In genomic region chr19:15550847-15551182, GRCh38 we compare ENCODE assay signal across 8 cellular contexts. TPM values are rescaled to one million over a fixed set of nuclear protein-coding genes. Genes with fewer than 3 reads are reported as not detected.
DNase-seq lines count a peak whose midpoint lies in the region; ATAC-seq, FAIRE-seq and TF ChIP-seq lines count a peak whose summit lies in the region.

No MANE protein-coding gene starts in this region.

- DNase-seq in BE2C (no peak), GM23338 (ENCODE audit: low spot score) (peak; percentile 27), naive B cell (no peak), GM12891 (ENCODE audit: insufficient read length, low spot score) (no peak), left lobe of liver (ENCODE audit: low spot score) (no peak), hepatic stellate cell (ENCODE audit: low spot score) (no peak)

- H3K36me3 ChIP-seq in BE2C, result no peaks in the 10 kb centered on the region
- H3K36me3 ChIP-seq in GM23338 (ENCODE audit: insufficient read depth), result no peaks in the 10 kb centered on the region

- ATAC-seq in GM23338 (peak; percentile 18), naive B cell (ENCODE audit: low read depth in 2 of 2) (no peak), left lobe of liver (no peak), HG03378 (IDR thresholded peaks at IDR 0.05; ENCODE audit: unreplicated experiment) (no peak)

- no peak overlapping the region for H3K27ac ChIP-seq in GM23338 (ENCODE audit: low read depth)

- H3K27me3 Mint-ChIP-seq in GM23338 (ENCODE audit: insufficient read depth, low read depth, poor library complexity) (peaks cover 14% of the 10 kb centered on the region), naive B cell (peaks cover 22 to 50% (median 42%) of the 10 kb centered on the region in 3 donors)
- H3K27me3 Mint-ChIP-seq in activated naive CD8-positive, alpha-beta T cell, result no peaks in the 10 kb centered on the region

- no peaks in the 10 kb centered on the region for H3K79me2 ChIP-seq in GM23338 (replicated peaks; ENCODE audit: insufficient read depth)

- H3K27ac Mint-ChIP-seq in GM23338 (no peak overlapping the region), naive B cell (no peak overlapping the region)
- no peak overlapping the region for H3K27ac Mint-ChIP-seq in activated naive CD8-positive, alpha-beta T cell

- H3K27me3 ChIP-seq in BE2C (no peaks in the 10 kb centered on the region), GM23338 (ENCODE audit: insufficient read depth) (no peaks in the 10 kb centered on the region)

- no peak overlapping the region for H3K4me3 Mint-ChIP-seq in GM23338
- peak overlapping the region; percentile 80 for H3K4me3 Mint-ChIP-seq in activated naive CD8-positive, alpha-beta T cell
- peak overlapping the region; percentile 64 to 88 (median 78) for H3K4me3 Mint-ChIP-seq in naive B cell

- peak overlapping the region; percentile 32 for H3K4me3 ChIP-seq in BE2C (ENCODE audit: low read depth, low read length)
- peak overlapping the region; percentile 50 for H3K4me3 ChIP-seq in GM23338

- H2AFZ ChIP-seq in GM23338, result peak overlapping the region; percentile 83

- H3K4me1 ChIP-seq in BE2C, result no peaks in the 10 kb centered on the region
- no peaks in the 10 kb centered on the region for H3K4me1 ChIP-seq in GM23338 (ENCODE audit: insufficient read depth)

- H3K4me2 ChIP-seq in GM23338, result peak overlapping the region; percentile 67; the same call in 1 of the 2 replicates

- H4K20me1 ChIP-seq in GM23338 (replicated peaks; ENCODE audit: insufficient read depth), result no peaks in the 10 kb centered on the region

- FAIRE-seq in GM12891 (lab: Jason Lieb, UNC), result no peak

- TF ChIP-seq CTCF in BE2C (IDR thresholded peaks at IDR 0.05; ENCODE audit: low read depth, low read length) (peak; percentile 14; the same call in 1 of the 2 replicates), GM23338 (conservative IDR thresholded peaks at IDR 0.05; ENCODE audit: low read depth in 2 of 2) (peak; percentile 20 to 39; a peak in 3 of 4 replicates)

- H3K4me1 Mint-ChIP-seq in GM23338 (peaks cover 2% of the 10 kb centered on the region; the same call in 2 of the 3 replicates), naive B cell (peaks cover 4 to 25% (median 19%) of the 10 kb centered on the region in 3 donors)
- peaks cover 21% of the 10 kb centered on the region for H3K4me1 Mint-ChIP-seq in activated naive CD8-positive, alpha-beta T cell (ENCODE audit: low read depth)

- H3K9me2 ChIP-seq in GM23338 (ENCODE audit: insufficient read depth), result no peaks in the 10 kb centered on the region

- peaks cover 23% of the 10 kb centered on the region for H3K36me3 Mint-ChIP-seq in GM23338 (ENCODE audit: low read depth)
- H3K36me3 Mint-ChIP-seq in activated naive CD8-positive, alpha-beta T cell, result no peaks in the 10 kb centered on the region
- H3K36me3 Mint-ChIP-seq in naive B cell, result no peaks in the 10 kb centered on the region

- peaks cover 63% of the 10 kb centered on the region for H3K9me3 Mint-ChIP-seq in GM23338
- no peaks in the 10 kb centered on the region for H3K9me3 Mint-ChIP-seq in activated naive CD8-positive, alpha-beta T cell (ENCODE audit: low read depth)
- H3K9me3 Mint-ChIP-seq in naive B cell, result no peaks in the 10 kb centered on the region

- no peaks in the 10 kb centered on the region for H3F3A ChIP-seq in GM23338 (replicated peaks; ENCODE audit: low read depth)

- no peak for TF ChIP-seq POLR2A in GM12891 (IDR thresholded peaks at IDR 0.05; ENCODE audit: low read depth, low read length)

- H3K9me3 ChIP-seq in BE2C, result no peaks in the 10 kb centered on the region

TF ChIP-seq in GM23338, 12 proteins besides CTCF, POLR2A, EP300 and RAD21 (continues in another document):
- TF ChIP-seq EZH2 (IDR thresholded peaks at IDR 0.05; ENCODE audit: low read depth, unreplicated experiment) (no peak), STAT1 (IDR thresholded peaks at IDR 0.05; ENCODE audit: unreplicated experiment) (no peak), REST (IDR thresholded peaks at IDR 0.05; ENCODE audit: unreplicated experiment) (no peak), JUNB (IDR thresholded peaks at IDR 0.05; ENCODE audit: unreplicated experiment) (no peak)

TF ChIP-seq in GM12891, 5 proteins besides CTCF, POLR2A, EP300 and RAD21:
- no peak for TF ChIP-seq SPI1 (IDR thresholded peaks at IDR 0.05; ENCODE audit: low read depth, low read length)
- TF ChIP-seq POU2F2 (IDR thresholded peaks at IDR 0.05; ENCODE audit: low read depth, low read length), result no peak
- no peak for TF ChIP-seq PAX5 (IDR thresholded peaks at IDR 0.05; ENCODE audit: insufficient read depth, low read length, severe bottlenecking)
- TF ChIP-seq TAF1 (IDR thresholded peaks at IDR 0.05; ENCODE audit: low read depth, low read length), result no peak
- TF ChIP-seq POLR2AphosphoS5 (IDR thresholded peaks at IDR 0.05; ENCODE audit: low read depth, low read length), result no peak

RNA-seq across cellular contexts. Expression of gene CYP4F22, which starts 42.5 kb away (rescaled TPM):
- polyA plus RNA-seq in BE2C (2012; ENCODE audit: insufficient read depth, insufficient read length, low read depth), result not detected
- 0.19 and 1.5 TPM in 2 replicates for total RNA-seq in GM23338 (2014; rRNA removed; shearing (Covaris generic))
- polyA plus RNA-seq in GM23338 (2016; fragmentation: Nextera tagmentation; extraction: Ambion mirVana), result 0.24 and 0.35 TPM in 2 replicates
- not detected for polyA plus RNA-seq in naive B cell (ENCODE audit: low read depth in 6 of 6)
- not detected for polyA plus RNA-seq in GM12891 (2012; ENCODE audit: low read depth, missing spikeins)
- 1.5 TPM for total RNA-seq in left lobe of liver
